Comparison of ENCODE assay signal across 23 cellular contexts in genomic region chr13:36728006-36728405, GRCh38. TPM values are rescaled to one million over a fixed set of nuclear protein-coding genes. Genes with fewer than 3 reads are reported as not detected.
"Had no signal": no experiment of that assay in that cellular context is flagged by ENCODE, and none has a peak within 500 bp of the region (broad histone marks: within the 10 kb centered on the region; RNA-seq: fewer than 3 reads in every experiment).

No MANE protein-coding gene starts in this region.

- H3K36me3 ChIP-seq: SJSA1 had no signal

- H3K4me1 ChIP-seq: SJSA1 had no signal

- H3K4me1 Mint-ChIP-seq: IgD-negative memory B cell had no signal

- H3K4me2 ChIP-seq: KMS-11 had no signal

- H3K9me3 Mint-ChIP-seq: IgD-negative memory B cell had no signal

- H3K9me3 ChIP-seq: SJSA1 had no signal

- H3K27me3 ChIP-seq: SJSA1 had no signal

- H3K4me3 Mint-ChIP-seq: IgD-negative memory B cell had no signal

- DNase-seq: Kasumi-1, MM.1S, NCI-H1092 treated with DMSO at 0.1 percent for 48 hours, NCI-H1436, NCI-H187, NCI-H2029, NCI-H2081 treated with DMSO at 0.1 percent for 48 hours, NCI-H2227 treated with DMSO at 0.1 percent for 48 hours, NCI-H446, NCI-H510A, NCI-H524 treated with DMSO at 0.1 percent for 48 hours, NCI-H69, NCI-H774, Right ventricle myocardium superior, RPMI8226, SIG-M5 had no signal

- H3K27ac ChIP-seq: HL-60, KMS-11, SJSA1, SK-N-MC had no signal

- ATAC-seq: K562 had no signal

- H3K4me3 ChIP-seq: K562, SJSA1, SK-N-MC had no signal

RNA-seq across cellular contexts. Expression of gene SERTM1, which starts 54.2 kb away (rescaled TPM):
- total RNA-seq: K562, M059J, SJSA1 had no signal
- polyA plus RNA-seq: IgD-negative memory B cell, K562 had no signal
